In genomic region chr22:37282385-37282677, GRCh38 we compare ENCODE assay signal across 9 cellular contexts. TPM values are rescaled to one million over a fixed set of nuclear protein-coding genes. Genes with fewer than 3 reads are reported as not detected.
A peak's percentile ranks its signal among the peaks of the same experiment; 100 is the strongest.
DNase-seq lines count a peak whose midpoint lies in the region; ATAC-seq, FAIRE-seq and TF ChIP-seq lines count a peak whose summit lies in the region.
"Had no signal": no experiment of that assay in that cellular context is flagged by ENCODE, and none has a peak within 500 bp of the region (broad histone marks: within the 10 kb centered on the region; RNA-seq: fewer than 3 reads in every experiment).

CYTH4 (plus strand) TSS chr22:37282508; CDS start chr22:37282570, 62 bp downstream.

- no peaks in the 10 kb centered on the region for H3K36me3 ChIP-seq in H1 (ENCODE audit: control insufficient read depth in 2 of 4, insufficient read depth in 4 of 4, low read length in 3 of 4)
- H3K36me3 ChIP-seq: cardiac muscle cell had no signal

- peak within 1 kb of the TSS; percentile 16 for H4K91ac ChIP-seq in H1 (replicated peaks; ENCODE audit: insufficient read length, low read length)

- no peaks in the 10 kb centered on the region for H3K9me3 ChIP-seq in H1 (ENCODE audit: insufficient read depth in 2 of 2, low read depth in 1 of 2, low read length in 1 of 2)

- no peak within 1 kb of the TSS for H3K23ac ChIP-seq in H1 (ENCODE audit: insufficient read length)

- H4K8ac ChIP-seq in H1 (ENCODE audit: extremely low read depth, insufficient read depth, low read length) = no peak within 1 kb of the TSS

- H4K20me1 ChIP-seq in H1 (replicated peaks in 1 of 2; ENCODE audit: control insufficient read depth in 1 of 2, insufficient read depth in 2 of 2, low read length in 2 of 2) = no peaks in the 10 kb centered on the region

- DNase-seq in CD1c-positive myeloid dendritic cell (ENCODE audit: extremely low spot score) (peak; percentile 93), H1 (ENCODE audit: low read depth in 1 of 2, low spot score in 2 of 2) (no peak), NCI-H2171 (lab: John Stamatoyannopoulos, UW) (no peak), NCI-H510A treated with DMSO at 0.1 percent for 48 hours (lab: John Stamatoyannopoulos, UW) (no peak)
- peak; percentile 40 to 51 for DNase-seq in activated CD4-positive, alpha-beta T cell treated with anti-CD3 and anti-CD28 coated beads, Interleukin-2, amount 50 U/mL, for 24 hours (ENCODE audit: low read depth in 1 of 2, low spot score in 1 of 2)
- peak; percentile 37 to 66 for DNase-seq in stimulated activated CD4-positive, alpha-beta T cell treated with anti-CD3 and anti-CD28 coated beads, Interleukin-12 subunit alpha, Interleukin-12 subunit beta, amount 100 ng/mL, for 24 hours (ENCODE audit: low read depth in 2 of 2)

- H3K4ac ChIP-seq in H1 (replicated peaks; ENCODE audit: insufficient read length, low read depth, low read length) = no peak within 1 kb of the TSS

- H3K79me2 ChIP-seq in H1 (ENCODE audit: control insufficient read depth in 1 of 2, insufficient read depth in 2 of 2, low read length in 2 of 2) = no peaks in the 10 kb centered on the region

- no peak within 1 kb of the TSS for H2BK12ac ChIP-seq in H1 (ENCODE audit: low read depth, low read length)

- peak; percentile 52 for ATAC-seq in HG02973 (IDR thresholded peaks at IDR 0.05; ENCODE audit: unreplicated experiment)
- no peak for ATAC-seq in HG03442 (IDR thresholded peaks at IDR 0.05; ENCODE audit: unreplicated experiment)

- H3K27me3 ChIP-seq in H1 (replicated peaks in 1 of 4; ENCODE audit: control insufficient read depth in 3 of 4, extremely low read depth in 1 of 4, insufficient read depth in 3 of 4, low read length in 3 of 4) = no peaks in the 10 kb centered on the region; a peak in 2 of 7 replicates
- H3K27me3 ChIP-seq: cardiac muscle cell had no signal

- H3K14ac ChIP-seq in H1 (ENCODE audit: insufficient read length) = no peak within 1 kb of the TSS

- no peak within 1 kb of the TSS for H2AFZ ChIP-seq in H1 (ENCODE audit: low read length)

- 80% methylated on average over 12 of the region's 12 CpGs; no CpG with 5 or more reads in 1 of the 2 experiments for WGBS in H1 (ENCODE audit: extremely low coverage in 1 of 2, insufficient coverage in 1 of 2, insufficient read length in 1 of 2, insufficient replicate concordance in 2 of 2, low coverage in 1 of 2, low lambda C conversion rate in 2 of 2, missing lambda C conversion rate in 1 of 2), 2 experiments

- no peak for TF ChIP-seq RAD21 in H1 (IDR thresholded peaks at IDR 0.05 in 1 of 2, conservative IDR thresholded peaks at IDR 0.05 in 1 of 2; ENCODE audit: low read depth in 2 of 2, low read length in 2 of 2)

- H2BK5ac ChIP-seq in H1 (ENCODE audit: low read depth, low read length) = no peak within 1 kb of the TSS

- H3K18ac ChIP-seq in H1 (ENCODE audit: extremely low read depth, low read length) = no peak within 1 kb of the TSS; the same call in none of the 2 replicates

- H2BK20ac ChIP-seq in H1 (ENCODE audit: low read length) = no peak within 1 kb of the TSS

- H2AK5ac ChIP-seq in H1 (ENCODE audit: low read depth, low read length) = no peak within 1 kb of the TSS

- no peak for FAIRE-seq in H1 (lab: Jason Lieb, UNC)

- no peak within 1 kb of the TSS for H2BK120ac ChIP-seq in H1 (replicated peaks; ENCODE audit: low read depth, low read length)

- H2BK15ac ChIP-seq in H1 (ENCODE audit: low read length) = 0 out of 2 replicates have a peak within 1 kb of the TSS, but pooled peaks have one; percentile 19

- H3K4me2 ChIP-seq in H1 (ENCODE audit: insufficient read depth in 1 of 2, low read depth in 2 of 2, low read length in 2 of 2) = no peak within 1 kb of the TSS

- no peak for TF ChIP-seq POLR2A in H1 (IDR thresholded peaks at IDR 0.05; ENCODE audit: control extremely low read depth in 1 of 2, low read depth in 2 of 2, low read length in 2 of 2)

- H3K4me1 ChIP-seq in H1 (replicated peaks in 1 of 4; ENCODE audit: control insufficient read depth in 3 of 4, insufficient read depth in 4 of 4, low read length in 3 of 4) = peaks cover 0 to 15% (median 4%) of the 10 kb centered on the region in 4 experiments; a peak in 4 of 7 replicates

- H3K27ac ChIP-seq in H1 (ENCODE audit: low read depth, low read length) = no peak within 1 kb of the TSS
- H3K27ac ChIP-seq: cardiac muscle cell had no signal

- no peak within 1 kb of the TSS for H4K5ac ChIP-seq in H1 (ENCODE audit: insufficient read length, low read depth, low read length)

- TF ChIP-seq CTCF in H1 (IDR thresholded peaks at IDR 0.05; ENCODE audit: control extremely low read depth in 1 of 3, insufficient read depth in 1 of 3, low read depth in 1 of 3, low read length in 3 of 3) = no peak

- TF ChIP-seq EP300 in H1 (IDR thresholded peaks at IDR 0.05; ENCODE audit: borderline replicate concordance in 1 of 2, low read depth in 2 of 2, low read length in 2 of 2) = no peak

- CTCF ChIA-PET in H1 (lab: Charles Lee; ENCODE audit: partially characterized antibody) = interaction anchor here (0.9 to 4.7 kb wide), 6 partner anchors 10 to 71 kb away, joined by 3 to 32 read pairs (median 4); no protein-coding TSS in a partner anchor

- no peak within 1 kb of the TSS for H3K56ac ChIP-seq in H1 (replicated peaks; ENCODE audit: insufficient read length, low read depth, low read length)

- H3K4me3 ChIP-seq in H1 (ENCODE audit: extremely low read depth in 1 of 4, insufficient read depth in 2 of 4, low read depth in 3 of 4, low read length in 4 of 4) = no peak within 1 kb of the TSS
- H3K4me3 ChIP-seq: cardiac muscle cell had no signal

- POLR2A ChIA-PET in H1 (lab: Charles Lee; ENCODE audit: partially characterized antibody) = no interaction called here

- no peak within 1 kb of the TSS for H3K9ac ChIP-seq in H1 (replicated peaks in 1 of 4; ENCODE audit: extremely low read depth in 1 of 4, low read depth in 3 of 4, low read length in 3 of 4)

- H3K79me1 ChIP-seq in H1 (ENCODE audit: low read depth, low read length) = no peaks in the 10 kb centered on the region

- H3K23me2 ChIP-seq in H1 (ENCODE audit: low read depth, low read length) = no peaks in the 10 kb centered on the region

TF ChIP-seq in H1, 55 proteins besides CTCF, POLR2A, EP300 and RAD21:
- no peak for TF ChIP-seq SIRT6 (IDR thresholded peaks at IDR 0.05; ENCODE audit: low read length)
- no peak for TF ChIP-seq KDM5A (IDR thresholded peaks at IDR 0.05; ENCODE audit: low read length)
- no peak for TF ChIP-seq POLR2AphosphoS5 (IDR thresholded peaks at IDR 0.05; ENCODE audit: low read depth, low read length)
- TF ChIP-seq MAFK (IDR thresholded peaks at IDR 0.05; ENCODE audit: low read depth, low read length) = no peak
- no peak for TF ChIP-seq ATF2 (IDR thresholded peaks at IDR 0.05; ENCODE audit: low read length)
- TF ChIP-seq NANOG (IDR thresholded peaks at IDR 0.05; ENCODE audit: insufficient read depth, low read depth, low read length, poor library complexity, severe bottlenecking) = no peak
- no peak for TF ChIP-seq JUND (IDR thresholded peaks at IDR 0.05; ENCODE audit: low read length)
- no peak for TF ChIP-seq USF2 (IDR thresholded peaks at IDR 0.05; ENCODE audit: low read length)
- no peak for TF ChIP-seq TAF7 (optimal IDR thresholded peaks at IDR 0.05; ENCODE audit: borderline replicate concordance, low read depth, low read length)
- no peak for TF ChIP-seq BCL11A (IDR thresholded peaks at IDR 0.05; ENCODE audit: low read depth in 2 of 2, low read length in 2 of 2)
- no peak for TF ChIP-seq YY1 (IDR thresholded peaks at IDR 0.05; ENCODE audit: low read depth, low read length)
- no peak for TF ChIP-seq TEAD4 (IDR thresholded peaks at IDR 0.05; ENCODE audit: low read depth, low read length)
- no peak for TF ChIP-seq CBX5 (IDR thresholded peaks at IDR 0.05; ENCODE audit: low read depth, low read length)
- TF ChIP-seq CEBPB (IDR thresholded peaks at IDR 0.05; ENCODE audit: low read depth, low read length) = no peak
- no peak for TF ChIP-seq NRF1 (IDR thresholded peaks at IDR 0.05; ENCODE audit: low read depth, low read length)
- TF ChIP-seq SRF (IDR thresholded peaks at IDR 0.05; ENCODE audit: low read depth, low read length) = no peak
- no peak for TF ChIP-seq CREB1 (IDR thresholded peaks at IDR 0.05)
- TF ChIP-seq FOSL1 (IDR thresholded peaks at IDR 0.05; ENCODE audit: insufficient read depth, low read depth, low read length) = no peak
- TF ChIP-seq PHF8 (conservative IDR thresholded peaks at IDR 0.05; ENCODE audit: low read depth, low read length) = no peak
- TF ChIP-seq, protein P1, sequence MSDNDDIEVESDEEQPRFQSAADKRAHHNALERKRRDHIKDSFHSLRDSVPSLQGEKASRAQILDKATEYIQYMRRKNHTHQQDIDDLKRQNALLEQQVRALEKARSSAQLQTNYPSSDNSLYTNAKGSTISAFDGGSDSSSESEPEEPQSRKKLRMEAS (IDR thresholded peaks at IDR 0.05) = no peak
TF ChIP-seq in H1: peak in this region for 0.

RNA-seq across cellular contexts. Expression of gene CYTH4, which starts in this region (rescaled TPM):
- total RNA-seq in H1 (2021; fragmentation: NEBNext Ultra II Directional; extraction: Animal tissue kit (Norgen Biotek cat#: 25700)) = not detected in 2 replicates
- polyA plus RNA-seq in H1 (2011; rRNA removed) = 0.08 and 0.09 TPM in 2 replicates
- polyA plus RNA-seq in H1 (2011; cell fraction: cytosol; rRNA removed) = 0.43 TPM
- polyA plus RNA-seq in H1 (2011; cell fraction: nucleus; rRNA removed) = 0.16 TPM
- polyA plus RNA-seq in H1 (2012, experiment 1 of 2) = 0.07 to 0.11 TPM in 2 of 4 replicates, not detected in the others
- polyA plus RNA-seq in H1 (2012, experiment 2 of 2) = not detected
- polyA plus RNA-seq in H1 (2013, experiment 1 of 2) = 0.02 TPM
- polyA plus RNA-seq in H1 (2013, experiment 2 of 2) = 0.04 TPM
- polyA minus RNA-seq in H1 (2011; rRNA and poly(A)+ RNA removed) = 0.10 TPM in 1 of 2 replicates, not detected in the other
- not detected for polyA minus RNA-seq in H1 (2011; cell fraction: cytosol; rRNA and poly(A)+ RNA removed)
- polyA minus RNA-seq in H1 (2011; cell fraction: nucleus; rRNA and poly(A)+ RNA removed) = not detected
- total RNA-seq: cardiac muscle cell had no signal
- polyA plus RNA-seq: cardiac muscle cell had no signal

Comparison
In these comparisons a context has a peak if more than half of its experiments do, and no peak if none do; other contexts are left out.
1. DNase-seq: peak in CD1c-positive myeloid dendritic cell (single experiment), activated CD4-positive, alpha-beta T cell treated with anti-CD3 and anti-CD28 coated beads, Interleukin-2, amount 50 U/mL, for 24 hours (2 of 2) and stimulated activated CD4-positive, alpha-beta T cell treated with anti-CD3 and anti-CD28 coated beads, Interleukin-12 subunit alpha, Interleukin-12 subunit beta, amount 100 ng/mL, for 24 hours (2 of 2); none in H1 (0 of 2), NCI-H2171 (single experiment) and NCI-H510A treated with DMSO at 0.1 percent for 48 hours (single experiment).